Comparison of ENCODE assay signal across 1 cellular context in the genomic region with DNA sequence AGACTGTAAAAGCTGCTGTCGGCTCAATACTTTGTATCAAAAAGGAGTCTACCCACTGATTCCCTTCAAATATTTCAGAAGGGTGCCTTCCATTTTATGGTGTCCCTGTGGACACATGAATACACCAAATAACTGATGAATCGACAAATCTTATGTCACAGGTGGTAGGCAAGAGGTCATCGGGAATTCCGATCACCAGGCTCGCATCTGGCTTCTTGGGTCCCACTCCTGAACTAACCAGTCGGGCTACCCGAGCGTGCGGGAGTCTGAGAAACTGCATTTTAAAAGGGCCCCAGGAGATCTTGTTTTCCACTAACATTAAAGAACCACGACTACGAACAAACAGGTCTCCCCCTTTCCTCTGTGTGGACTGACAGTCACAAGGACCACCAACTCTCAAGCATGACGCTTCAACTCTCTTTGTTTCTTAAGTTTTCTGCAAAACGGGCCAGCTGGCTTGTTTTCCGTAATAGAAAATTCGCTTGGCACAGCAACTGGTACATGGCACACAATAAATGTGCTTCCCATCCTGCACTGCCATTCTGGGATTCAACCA.
TF ChIP-seq lines count a peak whose summit lies in the region.

No MANE protein-coding gene starts in this region.

TF ChIP-seq in HepG2, 621 proteins besides CTCF, POLR2A, EP300 and RAD21 (continued from another document and continues in another):
- TF ChIP-seq, protein P1, sequence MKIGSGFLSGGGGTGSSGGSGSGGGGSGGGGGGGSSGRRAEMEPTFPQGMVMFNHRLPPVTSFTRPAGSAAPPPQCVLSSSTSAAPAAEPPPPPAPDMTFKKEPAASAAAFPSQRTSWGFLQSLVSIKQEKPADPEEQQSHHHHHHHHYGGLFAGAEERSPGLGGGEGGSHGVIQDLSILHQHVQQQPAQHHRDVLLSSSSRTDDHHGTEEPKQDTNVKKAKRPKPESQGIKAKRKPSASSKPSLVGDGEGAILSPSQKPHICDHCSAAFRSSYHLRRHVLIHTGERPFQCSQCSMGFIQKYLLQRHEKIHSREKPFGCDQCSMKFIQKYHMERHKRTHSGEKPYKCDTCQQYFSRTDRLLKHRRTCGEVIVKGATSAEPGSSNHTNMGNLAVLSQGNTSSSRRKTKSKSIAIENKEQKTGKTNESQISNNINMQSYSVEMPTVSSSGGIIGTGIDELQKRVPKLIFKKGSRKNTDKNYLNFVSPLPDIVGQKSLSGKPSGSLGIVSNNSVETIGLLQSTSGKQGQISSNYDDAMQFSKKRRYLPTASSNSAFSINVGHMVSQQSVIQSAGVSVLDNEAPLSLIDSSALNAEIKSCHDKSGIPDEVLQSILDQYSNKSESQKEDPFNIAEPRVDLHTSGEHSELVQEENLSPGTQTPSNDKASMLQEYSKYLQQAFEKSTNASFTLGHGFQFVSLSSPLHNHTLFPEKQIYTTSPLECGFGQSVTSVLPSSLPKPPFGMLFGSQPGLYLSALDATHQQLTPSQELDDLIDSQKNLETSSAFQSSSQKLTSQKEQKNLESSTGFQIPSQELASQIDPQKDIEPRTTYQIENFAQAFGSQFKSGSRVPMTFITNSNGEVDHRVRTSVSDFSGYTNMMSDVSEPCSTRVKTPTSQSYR (CRISPR knock-in tag; IDR thresholded peaks at IDR 0.05; ENCODE audit: borderline replicate concordance), result no peak
- TF ChIP-seq ZZZ3 (CRISPR knock-in tag; IDR thresholded peaks at IDR 0.05; ENCODE audit: borderline replicate concordance) (no peak), PBX2 (CRISPR knock-in tag; IDR thresholded peaks at IDR 0.05) (no peak), THRA (CRISPR knock-in tag; IDR thresholded peaks at IDR 0.05; ENCODE audit: borderline replicate concordance) (no peak), RCOR2 (CRISPR knock-in tag; IDR thresholded peaks at IDR 0.05) (no peak), ATF1 (CRISPR knock-in tag; IDR thresholded peaks at IDR 0.05) (no peak), HMGXB3 (CRISPR knock-in tag; IDR thresholded peaks at IDR 0.05; ENCODE audit: borderline replicate concordance) (no peak), KDM1A (CRISPR knock-in tag; IDR thresholded peaks at IDR 0.05) (no peak), ZNF841 (CRISPR knock-in tag; IDR thresholded peaks at IDR 0.05; ENCODE audit: borderline replicate concordance) (no peak), MAFG (CRISPR knock-in tag; IDR thresholded peaks at IDR 0.05) (no peak), ZNF737 (CRISPR knock-in tag; IDR thresholded peaks at IDR 0.05; ENCODE audit: borderline replicate concordance) (no peak), RFXAP (CRISPR knock-in tag; IDR thresholded peaks at IDR 0.05; ENCODE audit: borderline replicate concordance) (no peak), SPEN (CRISPR knock-in tag; IDR thresholded peaks at IDR 0.05; ENCODE audit: low read depth) (no peak), ZNF564 (CRISPR knock-in tag; IDR thresholded peaks at IDR 0.05) (peak; percentile 44; the same call in 1 of the 2 replicates), NFRKB (IDR thresholded peaks at IDR 0.05) (no peak), ZNF20 (CRISPR knock-in tag; IDR thresholded peaks at IDR 0.05) (no peak), MTF2 (CRISPR knock-in tag; IDR thresholded peaks at IDR 0.05; ENCODE audit: borderline replicate concordance) (no peak), PHB2 (IDR thresholded peaks at IDR 0.05; ENCODE audit: partially characterized antibody) (no peak), ZFP82 (CRISPR knock-in tag; IDR thresholded peaks at IDR 0.05; ENCODE audit: borderline replicate concordance) (no peak), ZNF530 (CRISPR knock-in tag; IDR thresholded peaks at IDR 0.05; ENCODE audit: low read depth) (no peak), ZNF34 (CRISPR knock-in tag; IDR thresholded peaks at IDR 0.05; ENCODE audit: borderline replicate concordance) (no peak), KMT2B (CRISPR knock-in tag; IDR thresholded peaks at IDR 0.05) (no peak), KMT2A (CRISPR knock-in tag; IDR thresholded peaks at IDR 0.05) (no peak), FOXK1 (CRISPR knock-in tag; IDR thresholded peaks at IDR 0.05; ENCODE audit: borderline replicate concordance, low read depth) (no peak), MLLT10 (CRISPR knock-in tag; IDR thresholded peaks at IDR 0.05) (no peak), HNF4G (IDR thresholded peaks at IDR 0.05; ENCODE audit: borderline replicate concordance, low read depth, low read length) (no peak), HNF4G (CRISPR knock-in tag; IDR thresholded peaks at IDR 0.05; ENCODE audit: borderline replicate concordance, low read depth) (no peak), KDM4B (CRISPR knock-in tag; IDR thresholded peaks at IDR 0.05) (no peak), KLF13 (CRISPR knock-in tag; IDR thresholded peaks at IDR 0.05) (no peak), NR2C2 (CRISPR knock-in tag; IDR thresholded peaks at IDR 0.05; ENCODE audit: borderline replicate concordance) (0 out of 2 replicates have a peak, but pooled peaks have one; percentile 7)
- TF ChIP-seq, protein P2, sequence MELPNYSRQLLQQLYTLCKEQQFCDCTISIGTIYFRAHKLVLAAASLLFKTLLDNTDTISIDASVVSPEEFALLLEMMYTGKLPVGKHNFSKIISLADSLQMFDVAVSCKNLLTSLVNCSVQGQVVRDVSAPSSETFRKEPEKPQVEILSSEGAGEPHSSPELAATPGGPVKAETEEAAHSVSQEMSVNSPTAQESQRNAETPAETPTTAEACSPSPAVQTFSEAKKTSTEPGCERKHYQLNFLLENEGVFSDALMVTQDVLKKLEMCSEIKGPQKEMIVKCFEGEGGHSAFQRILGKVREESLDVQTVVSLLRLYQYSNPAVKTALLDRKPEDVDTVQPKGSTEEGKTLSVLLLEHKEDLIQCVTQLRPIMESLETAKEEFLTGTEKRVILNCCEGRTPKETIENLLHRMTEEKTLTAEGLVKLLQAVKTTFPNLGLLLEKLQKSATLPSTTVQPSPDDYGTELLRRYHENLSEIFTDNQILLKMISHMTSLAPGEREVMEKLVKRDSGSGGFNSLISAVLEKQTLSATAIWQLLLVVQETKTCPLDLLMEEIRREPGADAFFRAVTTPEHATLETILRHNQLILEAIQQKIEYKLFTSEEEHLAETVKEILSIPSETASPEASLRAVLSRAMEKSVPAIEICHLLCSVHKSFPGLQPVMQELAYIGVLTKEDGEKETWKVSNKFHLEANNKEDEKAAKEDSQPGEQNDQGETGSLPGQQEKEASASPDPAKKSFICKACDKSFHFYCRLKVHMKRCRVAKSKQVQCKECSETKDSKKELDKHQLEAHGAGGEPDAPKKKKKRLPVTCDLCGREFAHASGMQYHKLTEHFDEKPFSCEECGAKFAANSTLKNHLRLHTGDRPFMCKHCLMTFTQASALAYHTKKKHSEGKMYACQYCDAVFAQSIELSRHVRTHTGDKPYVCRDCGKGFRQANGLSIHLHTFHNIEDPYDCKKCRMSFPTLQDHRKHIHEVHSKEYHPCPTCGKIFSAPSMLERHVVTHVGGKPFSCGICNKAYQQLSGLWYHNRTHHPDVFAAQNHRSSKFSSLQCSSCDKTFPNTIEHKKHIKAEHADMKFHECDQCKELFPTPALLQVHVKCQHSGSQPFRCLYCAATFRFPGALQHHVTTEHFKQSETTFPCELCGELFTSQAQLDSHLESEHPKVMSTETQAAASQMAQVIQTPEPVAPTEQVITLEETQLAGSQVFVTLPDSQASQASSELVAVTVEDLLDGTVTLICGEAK (IDR thresholded peaks at IDR 0.05), result no peak
- TF ChIP-seq, protein P2 (CRISPR knock-in tag; IDR thresholded peaks at IDR 0.05), result no peak
